Comparison of ENCODE assay signal across 25 cellular contexts in genomic region chr1:207364622-207365021, GRCh38.
"Had no signal": no experiment of that assay in that cellular context is flagged by ENCODE, and none has a peak within 500 bp of the region (broad histone marks: within the 10 kb centered on the region; RNA-seq: fewer than 3 reads in every experiment).

No MANE protein-coding gene starts in this region.

- H3K9ac ChIP-seq: SK-N-SH had no signal

- DNase-seq: activated CD4-positive, alpha-beta memory T cell treated with anti-CD3 and anti-CD28 coated beads for 36 hours; activated CD4-positive, alpha-beta T cell treated with anti-CD3 and anti-CD28 coated beads for 48 hours; activated CD4-positive, CD25-positive, alpha-beta regulatory T cell treated with anti-CD3 and anti-CD28 coated beads, Interleukin-2, amount 50 U/mL, for 72 hours; activated CD8-positive, alpha-beta memory T cell treated with anti-CD3 and anti-CD28 coated beads for 24 hours; activated gamma-delta T cell; activated naive CD4-positive, alpha-beta T cell treated with anti-CD3 and anti-CD28 coated beads for 36 hours; activated T-cell treated with anti-CD3 and anti-CD28 coated beads, Interleukin-2, amount 50 U/mL, for 4 hours; amygdala; cerebellar nuclear complex; colonic mucosa; NCI-H1092; NCI-H1417; NCI-H1930; NCI-H2171; NCI-H226; NCI-H526; NCI-H82; NK-92 treated with Interleukin-12 subunit alpha and Interleukin-12 subunit beta, amount 100 ng/mL, for 24 hours; OCI-M1; Right ventricle myocardium superior; SJCRH30; SK-N-SH had no signal

- H3K4me3 ChIP-seq: colonic mucosa, SJCRH30 had no signal

- H3K27ac ChIP-seq: colonic mucosa, RWPE1, SJCRH30 had no signal

- H3K4me1 ChIP-seq: colonic mucosa, SJCRH30 had no signal

- H3K27me3 ChIP-seq: colonic mucosa, SJCRH30 had no signal

- H3K9me3 ChIP-seq: colonic mucosa, SJCRH30, SK-N-SH had no signal

- H3K36me3 ChIP-seq: colonic mucosa had no signal

- H3K4me2 ChIP-seq: SK-N-SH had no signal

- ATAC-seq: Panc1, WTC11 had no signal
